8 cellular contexts compared by ENCODE assay signal in genomic region chr9:134366223-134367031, GRCh38. TPM values are rescaled to one million over a fixed set of nuclear protein-coding genes. Genes with fewer than 3 reads are reported as not detected.
DNase-seq lines count a peak whose midpoint lies in the region; ATAC-seq and TF ChIP-seq lines count a peak whose summit lies in the region.

No MANE protein-coding gene starts in this region.

- no peaks in the 10 kb centered on the region for H3K27me3 ChIP-seq in RWPE2 (ENCODE audit: insufficient read depth, poor library complexity, severe bottlenecking)
- no peaks in the 10 kb centered on the region for H3K27me3 ChIP-seq in muscle layer of colon (ENCODE audit: control insufficient read depth in 1 of 2, insufficient read depth in 2 of 2, low read length in 2 of 2)

- DNase-seq in activated naive CD4-positive, alpha-beta T cell treated with anti-CD3 and anti-CD28 coated beads for 36 hours, result peak; percentile 15
- DNase-seq in activated naive CD4-positive, alpha-beta T cell treated with anti-CD3 and anti-CD28 coated beads, Interleukin-2, amount 10 ng/mL, durations not matched to agents 7 days and 5 days, result no peak
- peak; percentile 89 for DNase-seq in RWPE2 (ENCODE audit: low spot score)
- no peak for DNase-seq in epithelial cell of prostate (ENCODE audit: low read depth, low spot score)
- DNase-seq in stimulated activated CD4-positive, alpha-beta T cell treated with anti-CD3 and anti-CD28 coated beads, Interleukin-12 subunit alpha, Interleukin-12 subunit beta, amount 100 ng/mL, for 4 hours, result no peak
- DNase-seq in activated naive CD8-positive, alpha-beta T cell treated with anti-CD3 and anti-CD28 coated beads for 36 hours, result no peak
- no peak for DNase-seq in GM13977 (ENCODE audit: low spot score)

- no peaks in the 10 kb centered on the region for H3K9me3 Mint-ChIP-seq in activated naive CD4-positive, alpha-beta T cell treated with anti-CD3 and anti-CD28 coated beads for 36 hours
- H3K9me3 Mint-ChIP-seq in activated naive CD4-positive, alpha-beta T cell treated with anti-CD3 and anti-CD28 coated beads, Interleukin-2, amount 10 ng/mL, durations not matched to agents 7 days and 5 days, result no peaks in the 10 kb centered on the region
- no peaks in the 10 kb centered on the region for H3K9me3 Mint-ChIP-seq in activated naive CD8-positive, alpha-beta T cell treated with anti-CD3 and anti-CD28 coated beads for 36 hours

- no peaks in the 10 kb centered on the region for H3K36me3 Mint-ChIP-seq in activated naive CD4-positive, alpha-beta T cell treated with anti-CD3 and anti-CD28 coated beads for 36 hours (ENCODE audit: low read depth)
- no peaks in the 10 kb centered on the region for H3K36me3 Mint-ChIP-seq in activated naive CD4-positive, alpha-beta T cell treated with anti-CD3 and anti-CD28 coated beads, Interleukin-2, amount 10 ng/mL, durations not matched to agents 7 days and 5 days
- H3K36me3 Mint-ChIP-seq in activated naive CD8-positive, alpha-beta T cell treated with anti-CD3 and anti-CD28 coated beads for 36 hours, result no peaks in the 10 kb centered on the region

- no peaks in the 10 kb centered on the region; the same call in 1 of the 2 replicates for H3K36me3 ChIP-seq in RWPE2 (ENCODE audit: low read depth)
- H3K36me3 ChIP-seq in muscle layer of colon (ENCODE audit: insufficient read depth, low read length), result no peaks in the 10 kb centered on the region

- intact Hi-C loops in activated naive CD4-positive, alpha-beta T cell treated with anti-CD3 and anti-CD28 coated beads for 36 hours (cut with micrococcal nuclease), result no loop called here

- H3K4me3 ChIP-seq in RWPE2 (ENCODE audit: severe bottlenecking) (no peak overlapping the region), muscle layer of colon (ENCODE audit: low read depth in 1 of 2, low read length in 2 of 2) (peak overlapping the region; percentile 51)

- CTCF ChIA-PET in activated naive CD4-positive, alpha-beta T cell treated with anti-CD3 and anti-CD28 coated beads for 36 hours (lab: Charles Lee), result interaction anchor here (1.1 kb wide), 1 partner anchor 16 kb away, joined by 4 read pairs; no protein-coding TSS in a partner anchor
- CTCF ChIA-PET in activated naive CD4-positive, alpha-beta T cell treated with anti-CD3 and anti-CD28 coated beads, Interleukin-2, amount 10 ng/mL, durations not matched to agents 7 days and 5 days (lab: Charles Lee), result no interaction called here

- H3K4me3 Mint-ChIP-seq in activated naive CD4-positive, alpha-beta T cell treated with anti-CD3 and anti-CD28 coated beads for 36 hours, result no peak overlapping the region
- no peak overlapping the region for H3K4me3 Mint-ChIP-seq in activated naive CD4-positive, alpha-beta T cell treated with anti-CD3 and anti-CD28 coated beads, Interleukin-2, amount 10 ng/mL, durations not matched to agents 7 days and 5 days
- H3K4me3 Mint-ChIP-seq in activated naive CD8-positive, alpha-beta T cell treated with anti-CD3 and anti-CD28 coated beads for 36 hours, result no peak overlapping the region

- H3K9me3 ChIP-seq in RWPE2 (ENCODE audit: severe bottlenecking) (no peaks in the 10 kb centered on the region), muscle layer of colon (ENCODE audit: low read length) (no peaks in the 10 kb centered on the region)

- H3K27me3 Mint-ChIP-seq in activated naive CD4-positive, alpha-beta T cell treated with anti-CD3 and anti-CD28 coated beads for 36 hours (ENCODE audit: low read depth), result no peaks in the 10 kb centered on the region
- H3K27me3 Mint-ChIP-seq in activated naive CD4-positive, alpha-beta T cell treated with anti-CD3 and anti-CD28 coated beads, Interleukin-2, amount 10 ng/mL, durations not matched to agents 7 days and 5 days, result peaks cover 3% of the 10 kb centered on the region
- no peaks in the 10 kb centered on the region for H3K27me3 Mint-ChIP-seq in activated naive CD8-positive, alpha-beta T cell treated with anti-CD3 and anti-CD28 coated beads for 36 hours

- H3K27ac ChIP-seq in RWPE2 (ENCODE audit: poor library complexity, severe bottlenecking), result peak overlapping the region; percentile 87
- peak overlapping the region; percentile 72 for H3K27ac ChIP-seq in epithelial cell of prostate
- peak overlapping the region; percentile 91 for H3K27ac ChIP-seq in muscle layer of colon (ENCODE audit: low read depth, low read length)

- ATAC-seq in RWPE2 (ENCODE audit: low read depth), result peak; percentile 79

- no peak for TF ChIP-seq CTCF in RWPE2 (IDR thresholded peaks at IDR 0.05; ENCODE audit: poor library complexity, severe bottlenecking)
- no peak for TF ChIP-seq CTCF in GM13977 (IDR thresholded peaks at IDR 0.05; ENCODE audit: extremely low read depth, insufficient read depth, missing control alignments)

- peaks cover 40% of the 10 kb centered on the region for H3K4me1 ChIP-seq in RWPE2 (ENCODE audit: insufficient read depth, poor library complexity, severe bottlenecking)
- H3K4me1 ChIP-seq in muscle layer of colon (ENCODE audit: insufficient read depth, low read length), result peaks cover 42% of the 10 kb centered on the region

- H3K4me1 Mint-ChIP-seq in activated naive CD4-positive, alpha-beta T cell treated with anti-CD3 and anti-CD28 coated beads for 36 hours (ENCODE audit: low read depth), result peaks cover 5% of the 10 kb centered on the region
- no peaks in the 10 kb centered on the region for H3K4me1 Mint-ChIP-seq in activated naive CD4-positive, alpha-beta T cell treated with anti-CD3 and anti-CD28 coated beads, Interleukin-2, amount 10 ng/mL, durations not matched to agents 7 days and 5 days
- no peaks in the 10 kb centered on the region for H3K4me1 Mint-ChIP-seq in activated naive CD8-positive, alpha-beta T cell treated with anti-CD3 and anti-CD28 coated beads for 36 hours

- in situ Hi-C loops in GM13977 (cut with MboI; ENCODE audit: low pct_unique_long_range_greater_than_20kb, low sequenced_read_pairs, unreplicated experiment), result no loop called here

- peak overlapping the region; percentile 54 for H3K9ac ChIP-seq in muscle layer of colon (ENCODE audit: low read length)

- H3K27ac Mint-ChIP-seq in activated naive CD4-positive, alpha-beta T cell treated with anti-CD3 and anti-CD28 coated beads for 36 hours, result no peak overlapping the region
- H3K27ac Mint-ChIP-seq in activated naive CD4-positive, alpha-beta T cell treated with anti-CD3 and anti-CD28 coated beads, Interleukin-2, amount 10 ng/mL, durations not matched to agents 7 days and 5 days, result no peak overlapping the region
- no peak overlapping the region for H3K27ac Mint-ChIP-seq in activated naive CD8-positive, alpha-beta T cell treated with anti-CD3 and anti-CD28 coated beads for 36 hours

RNA-seq across cellular contexts. Expression of gene RXRA, which starts 40.2 kb away (rescaled TPM):
- 1 to 10 TPM; 2.1 to 2.2 TPM for total RNA-seq in activated naive CD4-positive, alpha-beta T cell treated with anti-CD3 and anti-CD28 coated beads for 36 hours
- 10 to 100 TPM; 11.0 to 11.4 TPM for total RNA-seq in activated naive CD8-positive, alpha-beta T cell treated with anti-CD3 and anti-CD28 coated beads for 36 hours

Comparison
In these comparisons a context has a peak if more than half of its experiments do, and no peak if none do; other contexts are left out.
1. DNase-seq: peak in activated naive CD4-positive, alpha-beta T cell treated with anti-CD3 and anti-CD28 coated beads for 36 hours (single experiment) and RWPE2 (single experiment); none in activated naive CD4-positive, alpha-beta T cell treated with anti-CD3 and anti-CD28 coated beads, Interleukin-2, amount 10 ng/mL, durations not matched to agents 7 days and 5 days (single experiment), epithelial cell of prostate (single experiment), stimulated activated CD4-positive, alpha-beta T cell treated with anti-CD3 and anti-CD28 coated beads, Interleukin-12 subunit alpha, Interleukin-12 subunit beta, amount 100 ng/mL, for 4 hours (single experiment), activated naive CD8-positive, alpha-beta T cell treated with anti-CD3 and anti-CD28 coated beads for 36 hours (single experiment) and GM13977 (single experiment).
2. Peak in every context shown above with its lines, with median percentiles within 50 percentile points of each other: H3K27ac ChIP-seq.